In genomic region chr11:48025293-48025982, GRCh38 we compare ENCODE assay signal across 1 cellular context.
TF ChIP-seq lines count a peak whose summit lies in the region.

No MANE protein-coding gene starts in this region.

TF ChIP-seq in HepG2, 621 proteins besides CTCF, POLR2A, EP300 and RAD21 (continued from another document):
- TF ChIP-seq TFDP2 (CRISPR knock-in tag; IDR thresholded peaks at IDR 0.05) (no peak), ZNF547 (CRISPR knock-in tag; IDR thresholded peaks at IDR 0.05) (no peak), ZBTB33 (CRISPR knock-in tag; IDR thresholded peaks at IDR 0.05) (no peak), CBX5 (CRISPR knock-in tag; IDR thresholded peaks at IDR 0.05; ENCODE audit: borderline replicate concordance) (no peak), SMYD3 (CRISPR knock-in tag; IDR thresholded peaks at IDR 0.05) (no peak), AGO1 (IDR thresholded peaks at IDR 0.05; ENCODE audit: low read depth, low read length, poor library complexity, severe bottlenecking) (no peak), RXRA (CRISPR knock-in tag; IDR thresholded peaks at IDR 0.05) (no peak), ZNF432 (CRISPR knock-in tag; IDR thresholded peaks at IDR 0.05; ENCODE audit: borderline replicate concordance) (no peak), ZFP36L1 (CRISPR knock-in tag; IDR thresholded peaks at IDR 0.05) (no peak), GMEB1 (CRISPR knock-in tag; IDR thresholded peaks at IDR 0.05; ENCODE audit: borderline replicate concordance) (no peak), ZNF496 (CRISPR knock-in tag; IDR thresholded peaks at IDR 0.05; ENCODE audit: insufficient replicate concordance) (no peak)
- TF ChIP-seq, protein P1, sequence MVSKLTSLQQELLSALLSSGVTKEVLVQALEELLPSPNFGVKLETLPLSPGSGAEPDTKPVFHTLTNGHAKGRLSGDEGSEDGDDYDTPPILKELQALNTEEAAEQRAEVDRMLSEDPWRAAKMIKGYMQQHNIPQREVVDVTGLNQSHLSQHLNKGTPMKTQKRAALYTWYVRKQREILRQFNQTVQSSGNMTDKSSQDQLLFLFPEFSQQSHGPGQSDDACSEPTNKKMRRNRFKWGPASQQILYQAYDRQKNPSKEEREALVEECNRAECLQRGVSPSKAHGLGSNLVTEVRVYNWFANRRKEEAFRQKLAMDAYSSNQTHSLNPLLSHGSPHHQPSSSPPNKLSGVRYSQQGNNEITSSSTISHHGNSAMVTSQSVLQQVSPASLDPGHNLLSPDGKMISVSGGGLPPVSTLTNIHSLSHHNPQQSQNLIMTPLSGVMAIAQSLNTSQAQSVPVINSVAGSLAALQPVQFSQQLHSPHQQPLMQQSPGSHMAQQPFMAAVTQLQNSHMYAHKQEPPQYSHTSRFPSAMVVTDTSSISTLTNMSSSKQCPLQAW (CRISPR knock-in tag; IDR thresholded peaks at IDR 0.05), result no peak
